In genomic region chr22:36775966-36776669, GRCh38 we compare ENCODE assay signal across 8 cellular contexts. TPM values are rescaled to one million over a fixed set of nuclear protein-coding genes. Genes with fewer than 3 reads are reported as not detected.
DNase-seq lines count a peak whose midpoint lies in the region; ATAC-seq and TF ChIP-seq lines count a peak whose summit lies in the region.

IFT27 (minus strand) TSS chr22:36776119; CDS start chr22:36775707, 412 bp downstream.

- no peaks in the 10 kb centered on the region for H3K9me3 ChIP-seq in adrenal gland (replicated peaks in 1 of 3)
- H3K9me3 ChIP-seq in heart left ventricle, result no peaks in the 10 kb centered on the region

- intact Hi-C loops in adrenal gland (cut with DNase I) (loop anchor here in 1 of 2 donors (5.0 kb wide), 1 partner anchor 229 kb away; no protein-coding TSS in a partner anchor), heart left ventricle (cut with DNase I) (loop anchor here in 6 of 10 donors (5.0 to 10.0 kb wide), 5 partner anchors 201 to 419 kb away; no protein-coding TSS in a partner anchor)

- peak within 1 kb of the TSS; percentile 89 for H3K4me3 ChIP-seq in GM12875 (ENCODE audit: low read depth, low read length)
- peak within 1 kb of the TSS in 3 of 4 donors; percentile 13 to 94 (median 71) for H3K4me3 ChIP-seq in adrenal gland
- H3K4me3 ChIP-seq in heart left ventricle, result peak within 1 kb of the TSS; percentile 40 to 98 (median 84)

- WGBS in adrenal gland, 4 donors, result 0 to 2% (median 1%) methylated on average over 31 to 43 of the region's 43 CpGs
- WGBS in heart left ventricle, 4 donors, result 0 to 1% (median 0%) methylated on average over 33 to 43 of the region's 43 CpGs

- peak in 1 of 2 donors; percentile 59 for TF ChIP-seq POLR2A in adrenal gland (IDR thresholded peaks at IDR 0.05)
- TF ChIP-seq POLR2A in heart left ventricle (IDR thresholded peaks at IDR 0.05), result peak in 1 of 2 donors; percentile 62

- H3K4me3 Mint-ChIP-seq in type B pancreatic cell, result peak within 1 kb of the TSS; percentile 91

- peaks cover 16% of the 10 kb centered on the region for H3K27me3 Mint-ChIP-seq in type B pancreatic cell

- H3K4me1 ChIP-seq in adrenal gland (replicated peaks in 1 of 2) (peaks cover 8 to 9% of the 10 kb centered on the region in 2 donors), heart left ventricle (peaks cover 0 to 18% (median 11%) of the 10 kb centered on the region in 12 donors)

- H3K27ac ChIP-seq in adrenal gland (peak within 1 kb of the TSS in 3 of 5 donors; percentile 70 to 90 (median 76)), heart left ventricle (peak within 1 kb of the TSS; percentile 25 to 92 (median 84))

- DNase-seq in NCI-H1436 (lab: John Stamatoyannopoulos, UW), result peak; percentile 100
- peak; percentile 90 to 100 (median 97) for DNase-seq in T-helper 1 cell
- peak; percentile 99 to 100 (median 100) for DNase-seq in adrenal gland
- peak; percentile 96 to 99 (median 99) for DNase-seq in heart left ventricle
- DNase-seq in pons (ENCODE audit: low spot score), result peak; percentile 100
- DNase-seq in type B pancreatic cell (ENCODE audit: extremely low spot score, unreplicated experiment), result peak; percentile 95

- peaks cover 16% of the 10 kb centered on the region for H3K9me3 Mint-ChIP-seq in type B pancreatic cell

- peaks cover 7% of the 10 kb centered on the region for H3K36me3 Mint-ChIP-seq in type B pancreatic cell

- H3K27me3 ChIP-seq in adrenal gland, result no peaks in the 10 kb centered on the region
- H3K27me3 ChIP-seq in heart left ventricle, result no peaks in the 10 kb centered on the region

- no peak for TF ChIP-seq CTCF in GM12875 (IDR thresholded peaks at IDR 0.05; ENCODE audit: borderline replicate concordance, insufficient read depth, low read depth, low read length)
- no peak for TF ChIP-seq CTCF in adrenal gland (IDR thresholded peaks at IDR 0.05)
- TF ChIP-seq CTCF in heart left ventricle (IDR thresholded peaks at IDR 0.05), result no peak
- TF ChIP-seq CTCF in type B pancreatic cell (conservative IDR thresholded peaks at IDR 0.05), result no peak

- H3K36me3 ChIP-seq in adrenal gland (replicated peaks in 1 of 2), result no peaks in the 10 kb centered on the region
- peaks cover 0 to 8% (median 0%) of the 10 kb centered on the region in 9 donors for H3K36me3 ChIP-seq in heart left ventricle

- peak; percentile 93 for ATAC-seq in HG02763 (IDR thresholded peaks at IDR 0.05; ENCODE audit: unreplicated experiment)
- ATAC-seq in heart left ventricle, result peak; percentile 98 to 99 (median 98)

- peak within 1 kb of the TSS; percentile 85 for H3K27ac Mint-ChIP-seq in type B pancreatic cell

- peaks cover 21% of the 10 kb centered on the region for H3K4me1 Mint-ChIP-seq in type B pancreatic cell (ENCODE audit: unreplicated experiment)

RNA-seq across cellular contexts. Expression of gene IFT27, which starts in this region (rescaled TPM):
- total RNA-seq in adrenal gland, result 10 to 100 TPM in 7 of 8 donors, 1 to 10 TPM in 1; 9.4 to 43.8 (median 33.7) TPM
- polyA plus RNA-seq in adrenal gland, result 10 to 100 TPM; 18.6 to 78.4 (median 67.9) TPM
- 10 to 100 TPM; 18.9 to 33.8 (median 25.8) TPM for total RNA-seq in heart left ventricle
- polyA plus RNA-seq in heart left ventricle, result 10 to 100 TPM; 18.4 to 36.7 TPM
- total RNA-seq in type B pancreatic cell (ENCODE audit: low replicate concordance), result 35.4 and 46.6 TPM in 2 replicates

Comparison
In these comparisons a context has a peak if more than half of its experiments do, and no peak if none do; other contexts are left out.
1. Peak in every context shown above with its lines: DNase-seq, ATAC-seq, H3K4me3 ChIP-seq and H3K27ac ChIP-seq.